17 cellular contexts compared by ENCODE assay signal in genomic region chr10:5549462-5550249, GRCh38. TPM values are rescaled to one million over a fixed set of nuclear protein-coding genes. Genes with fewer than 3 reads are reported as not detected.
DNase-seq lines count a peak whose midpoint lies in the region; ATAC-seq, FAIRE-seq and TF ChIP-seq lines count a peak whose summit lies in the region.
"Had no signal": no experiment of that assay in that cellular context is flagged by ENCODE, and none has a peak within 500 bp of the region (broad histone marks: within the 10 kb centered on the region; RNA-seq: fewer than 3 reads in every experiment).

No MANE protein-coding gene starts in this region.

- no peak for TF ChIP-seq CTCF in HepG2 (CRISPR knock-in tag; IDR thresholded peaks at IDR 0.05)
- TF ChIP-seq CTCF in transverse colon (IDR thresholded peaks at IDR 0.05) = no peak

- peaks cover 42% of the 10 kb centered on the region for H3K4me1 Mint-ChIP-seq in activated T-cell treated with anti-CD3 and anti-CD28 coated beads, Interleukin-2, amount 50 U/mL, for 24 hours (ENCODE audit: low read depth)
- peaks cover 26% of the 10 kb centered on the region for H3K4me1 Mint-ChIP-seq in T-helper 17 cell
- H3K4me1 Mint-ChIP-seq in activated CD8-positive, alpha-beta T cell treated with anti-CD3 and anti-CD28 coated beads, Interleukin-2, amount 10 ng/mL, durations not matched to agents 7 days and 5 days (ENCODE audit: low read depth) = peaks cover 29% of the 10 kb centered on the region

- 90% methylated on average over 16 of the region's 16 CpGs for WGBS in HepG2 (ENCODE audit: low lambda C conversion rate)
- WGBS in transverse colon (ENCODE audit: low coverage in 1 of 2), 2 donors = 83 to 89% methylated on average over 6 to 16 of the region's 16 CpGs

- no peak overlapping the region for H3K27ac Mint-ChIP-seq in activated T-cell treated with anti-CD3 and anti-CD28 coated beads, Interleukin-2, amount 50 U/mL, for 24 hours
- peak overlapping the region; percentile 24 for H3K27ac Mint-ChIP-seq in T-helper 17 cell
- no peak overlapping the region for H3K27ac Mint-ChIP-seq in activated CD8-positive, alpha-beta T cell treated with anti-CD3 and anti-CD28 coated beads, Interleukin-2, amount 10 ng/mL, durations not matched to agents 7 days and 5 days
- H3K27ac Mint-ChIP-seq: activated T-cell treated with anti-CD3 and anti-CD28 coated beads, Interleukin-2, amount 50 U/mL, for 72 hours had no signal

- no peaks in the 10 kb centered on the region for H4K20me1 ChIP-seq in HepG2 (ENCODE audit: insufficient read depth, low read length)

- BruUV-seq in HepG2 (replicated peaks; lab: Mats Ljungman, UMichigan) = no TSS peak

- TF ChIP-seq POLR2A in HepG2 (IDR thresholded peaks at IDR 0.05; ENCODE audit: insufficient read depth in 1 of 2, low read depth in 2 of 2, low read length in 2 of 2) (no peak), transverse colon (IDR thresholded peaks at IDR 0.05) (no peak)

- peaks cover 9% of the 10 kb centered on the region for H3K27me3 Mint-ChIP-seq in activated T-cell treated with anti-CD3 and anti-CD28 coated beads, Interleukin-2, amount 50 U/mL, for 24 hours
- H3K27me3 Mint-ChIP-seq in T-helper 17 cell = peaks cover 5% of the 10 kb centered on the region
- H3K27me3 Mint-ChIP-seq in activated CD8-positive, alpha-beta T cell treated with anti-CD3 and anti-CD28 coated beads, Interleukin-2, amount 10 ng/mL, durations not matched to agents 7 days and 5 days (ENCODE audit: low read depth) = peaks cover 2% of the 10 kb centered on the region

- TF ChIP-seq EP300 in HepG2 (IDR thresholded peaks at IDR 0.05; ENCODE audit: low read depth in 2 of 2, low read length in 2 of 2) (no peak), HepG2 (CRISPR knock-in tag; IDR thresholded peaks at IDR 0.05; ENCODE audit: borderline replicate concordance) (no peak), transverse colon (IDR thresholded peaks at IDR 0.05; ENCODE audit: low read depth) (no peak)

- in situ Hi-C loops in HepG2 (cut with HindIII; ENCODE audit: extremely low pct_ligation_motif_present, low pct_unique_long_range_greater_than_20kb) = no loop called here
- in situ Hi-C loops in transverse colon (cut with MboI; ENCODE audit: low pct_ligation_motif_present in 1 of 4, low pct_unique_long_range_greater_than_20kb in 1 of 4, low sequenced_read_pairs in 3 of 4) = no loop called here

- peaks cover 99% of the 10 kb centered on the region for H3K4me1 ChIP-seq in HepG2 (ENCODE audit: insufficient read depth, low read length)
- peaks cover 37 to 94% (median 73%) of the 10 kb centered on the region in 4 donors for H3K4me1 ChIP-seq in transverse colon

- H2AFZ ChIP-seq in HepG2 (ENCODE audit: low read length) = no peak overlapping the region
- H2AFZ ChIP-seq: neural progenitor cell had no signal

- H3K9me3 ChIP-seq in T-helper 17 cell (ENCODE audit: control insufficient read depth, low read length, poor library complexity, severe bottlenecking) (no peaks in the 10 kb centered on the region), HepG2 (ENCODE audit: low read length) (no peaks in the 10 kb centered on the region), transverse colon (no peaks in the 10 kb centered on the region)
- H3K9me3 ChIP-seq: heart left ventricle had no signal

- peak overlapping the region in 1 of 3 experiments; percentile 69; a peak in 2 of 6 replicates for H3K4me3 ChIP-seq in HepG2 (replicated peaks in 1 of 3; ENCODE audit: insufficient read depth in 1 of 3, low read depth in 2 of 3, low read length in 3 of 3)
- H3K4me3 ChIP-seq in transverse colon = no peak overlapping the region
- H3K4me3 ChIP-seq: heart left ventricle, neural progenitor cell had no signal

- H3K9me3 Mint-ChIP-seq in activated T-cell treated with anti-CD3 and anti-CD28 coated beads, Interleukin-2, amount 50 U/mL, for 24 hours = no peaks in the 10 kb centered on the region
- H3K9me3 Mint-ChIP-seq in activated CD8-positive, alpha-beta T cell treated with anti-CD3 and anti-CD28 coated beads, Interleukin-2, amount 10 ng/mL, durations not matched to agents 7 days and 5 days (ENCODE audit: insufficient read depth) = no peaks in the 10 kb centered on the region
- H3K9me3 Mint-ChIP-seq: activated T-cell treated with anti-CD3 and anti-CD28 coated beads, Interleukin-2, amount 50 U/mL, for 72 hours; neural progenitor cell had no signal

- no peaks in the 10 kb centered on the region for H3K36me3 Mint-ChIP-seq in activated T-cell treated with anti-CD3 and anti-CD28 coated beads, Interleukin-2, amount 50 U/mL, for 24 hours (ENCODE audit: low read depth)
- no peaks in the 10 kb centered on the region for H3K36me3 Mint-ChIP-seq in T-helper 17 cell (ENCODE audit: low read depth)
- no peaks in the 10 kb centered on the region for H3K36me3 Mint-ChIP-seq in activated CD8-positive, alpha-beta T cell treated with anti-CD3 and anti-CD28 coated beads, Interleukin-2, amount 10 ng/mL, durations not matched to agents 7 days and 5 days (ENCODE audit: low read depth)
- H3K36me3 Mint-ChIP-seq: neural progenitor cell had no signal

- no peak for FAIRE-seq in HepG2 (lab: Jason Lieb, UNC)

- H3K27me3 ChIP-seq in HepG2 (ENCODE audit: control insufficient read depth in 1 of 2, insufficient read depth in 2 of 2, low read length in 2 of 2) (no peaks in the 10 kb centered on the region; a peak in 1 of 5 replicates), transverse colon (no peaks in the 10 kb centered on the region)
- H3K27me3 ChIP-seq: heart left ventricle, neural progenitor cell had no signal

- CTCF ChIA-PET in HepG2 (lab: Yijun Ruan, JAX; ENCODE audit: low intra/inter-chr PET ratio, low total read pairs) = no interaction called here
- CTCF ChIA-PET in activated CD8-positive, alpha-beta T cell treated with anti-CD3 and anti-CD28 coated beads, Interleukin-2, amount 10 ng/mL, durations not matched to agents 7 days and 5 days (lab: Charles Lee) = interaction anchor here (1.0 to 3.2 kb wide), 4 partner anchors 13 to 107 kb away, joined by 3 to 13 read pairs (median 4); no protein-coding TSS in a partner anchor

- H3K9ac ChIP-seq in HepG2 (ENCODE audit: insufficient read depth, low read depth, low read length) = peak overlapping the region; percentile 84
- H3K9ac ChIP-seq: neural progenitor cell had no signal

- no peaks in the 10 kb centered on the region for H3K79me2 ChIP-seq in HepG2 (ENCODE audit: insufficient read depth, low read length)

- H3K27ac ChIP-seq in HepG2 (ENCODE audit: extremely low read length, insufficient read depth, low read length) (peak overlapping the region; percentile 97), transverse colon (peak overlapping the region; percentile 86 to 93 (median 90))
- H3K27ac ChIP-seq: neural progenitor cell had no signal

- intact Hi-C loops in HepG2 (cut with micrococcal nuclease; ENCODE audit: unreplicated experiment) = loop anchor here (2.0 kb wide), 3 partner anchors 15 to 73 kb away; no protein-coding TSS in a partner anchor
- intact Hi-C loops in transverse colon (cut with DNase I; ENCODE audit: low total_unique reads) = loop anchor here (5.0 kb wide), 1 partner anchor 268 kb away; no protein-coding TSS in a partner anchor

- ATAC-seq in T-helper 17 cell (no peak), HepG2 (no peak)
- no peak for ATAC-seq in activated CD8-positive, alpha-beta T cell treated with anti-CD3 and anti-CD28 coated beads, Interleukin-2, amount 10 ng/mL, durations not matched to agents 7 days and 5 days

- DNase-seq in activated T-cell treated with anti-CD3 and anti-CD28 coated beads, Interleukin-2, amount 50 U/mL, for 24 hours = peak; percentile 8
- DNase-seq in activated T-cell treated with anti-CD3 and anti-CD28 coated beads for 4 hours (no peak), T-helper 17 cell (no peak), HepG2 (ENCODE audit: low spot score) (no peak), transverse colon (no peak), NCI-H2171 treated with DMSO at 0.1 percent for 48 hours (lab: John Stamatoyannopoulos, UW) (no peak), NCI-H69 (lab: John Stamatoyannopoulos, UW) (no peak)
- no peak for DNase-seq in activated CD8-positive, alpha-beta T cell treated with anti-CD3 and anti-CD28 coated beads, Interleukin-2, amount 10 ng/mL, durations not matched to agents 7 days and 5 days
- DNase-seq: activated CD4-positive, CD25-positive, alpha-beta regulatory T cell treated with anti-CD3 and anti-CD28 coated beads, Interleukin-2, amount 50 U/mL, for 72 hours; NCI-H1694 treated with DMSO at 0.1 percent for 48 hours had no signal

- H3K4me3 Mint-ChIP-seq in activated T-cell treated with anti-CD3 and anti-CD28 coated beads, Interleukin-2, amount 50 U/mL, for 24 hours = no peak overlapping the region
- H3K4me3 Mint-ChIP-seq in T-helper 17 cell = no peak overlapping the region
- no peak overlapping the region for H3K4me3 Mint-ChIP-seq in activated CD8-positive, alpha-beta T cell treated with anti-CD3 and anti-CD28 coated beads, Interleukin-2, amount 10 ng/mL, durations not matched to agents 7 days and 5 days
- H3K4me3 Mint-ChIP-seq: activated T-cell treated with anti-CD3 and anti-CD28 coated beads, Interleukin-2, amount 50 U/mL, for 72 hours; neural progenitor cell had no signal

- no peak for TF ChIP-seq RAD21 in HepG2 (CRISPR knock-in tag; IDR thresholded peaks at IDR 0.05)

- peak overlapping the region; percentile 91 for H3K4me2 ChIP-seq in HepG2 (ENCODE audit: low read depth, low read length)
- H3K4me2 ChIP-seq: neural progenitor cell had no signal

- H3K36me3 ChIP-seq in HepG2 (replicated peaks in 1 of 2; ENCODE audit: control insufficient read depth in 1 of 2, insufficient read depth in 2 of 2, low read length in 2 of 2) (no peaks in the 10 kb centered on the region), transverse colon (no peaks in the 10 kb centered on the region)
- H3K36me3 ChIP-seq: heart left ventricle, neural progenitor cell had no signal

- POLR2A ChIA-PET in HepG2 (lab: Yijun Ruan, JAX) = interaction anchor here (0.7 to 5.4 kb wide), 25 partner anchors 9 to 263 kb away, joined by 3 to 73 read pairs (median 7); partner anchors contain the start of genes CALML5, GDI2 and TASOR2
- POLR2A ChIA-PET in activated CD8-positive, alpha-beta T cell treated with anti-CD3 and anti-CD28 coated beads, Interleukin-2, amount 10 ng/mL, durations not matched to agents 7 days and 5 days (lab: Charles Lee) = no interaction called here

RNA-seq across cellular contexts. Expression of gene CALML3, which starts 24.9 kb away (rescaled TPM):
- total RNA-seq in T-helper 17 cell = not detected
- not detected in 2 replicates for total RNA-seq in HepG2 (2016; rRNA removed; fragmentation: Illumina TruSeq; extraction: Trizol)
- not detected in 2 replicates for total RNA-seq in HepG2 (2016; cell fraction: cytosol; rRNA removed; fragmentation: Illumina TruSeq; extraction: Trizol; ENCODE audit: low read depth)
- not detected in 2 replicates for total RNA-seq in HepG2 (2016; cell fraction: insoluble cytoplasmic fraction; rRNA removed; fragmentation: Illumina TruSeq; extraction: Trizol)
- total RNA-seq in HepG2 (2016; cell fraction: membrane; rRNA removed; fragmentation: Illumina TruSeq; extraction: Trizol) = not detected in 2 replicates
- not detected in 2 replicates for total RNA-seq in HepG2 (2016; cell fraction: nucleus; rRNA removed; fragmentation: Illumina TruSeq; extraction: Trizol)
- not detected in 2 replicates for polyA plus RNA-seq in HepG2 (2011; rRNA removed)
- not detected in 2 replicates for polyA plus RNA-seq in HepG2 (2011; cell fraction: cytosol; rRNA removed)
- polyA plus RNA-seq in HepG2 (2011; cell fraction: nucleus; rRNA removed) = not detected in 2 replicates
- not detected in 2 replicates for polyA plus RNA-seq in HepG2 (2012)
- polyA plus RNA-seq in HepG2 (2016; cell fraction: cytosol; fragmentation: Illumina TruSeq; extraction: Trizol; ENCODE audit: low read depth) = not detected in 2 replicates
- not detected in 2 replicates for polyA plus RNA-seq in HepG2 (2016; cell fraction: insoluble cytoplasmic fraction; fragmentation: Illumina TruSeq; extraction: Trizol; ENCODE audit: low read depth)
- polyA plus RNA-seq in HepG2 (2016; cell fraction: membrane; fragmentation: Illumina TruSeq; extraction: Trizol; ENCODE audit: low read depth) = not detected in 2 replicates
- polyA plus RNA-seq in HepG2 (2016; cell fraction: nucleus; fragmentation: Illumina TruSeq; extraction: Trizol; ENCODE audit: insufficient read depth, low read depth) = not detected in 2 replicates
- polyA minus RNA-seq in HepG2 (2011; rRNA and poly(A)+ RNA removed; ENCODE audit: low replicate concordance) = not detected in 2 replicates
- polyA minus RNA-seq in HepG2 (2011; cell fraction: cytosol; rRNA and poly(A)+ RNA removed) = not detected in 2 replicates
- polyA minus RNA-seq in HepG2 (2011; cell fraction: nucleus; rRNA and poly(A)+ RNA removed) = not detected in 2 replicates
- not detected for total RNA-seq in transverse colon
- total RNA-seq in activated CD8-positive, alpha-beta T cell treated with anti-CD3 and anti-CD28 coated beads, Interleukin-2, amount 10 ng/mL, durations not matched to agents 7 days and 5 days = not detected
- total RNA-seq: activated T-cell treated with anti-CD3 and anti-CD28 coated beads, Interleukin-2, amount 50 U/mL, for 72 hours; Calu3; heart left ventricle; left lobe of liver; skeletal muscle tissue; temporal lobe had no signal

RNA-seq across cellular contexts. Expression of gene CALML5, which starts 50.3 kb away (rescaled TPM):
- total RNA-seq in T-helper 17 cell = not detected
- total RNA-seq in HepG2 (2016; rRNA removed; fragmentation: Illumina TruSeq; extraction: Trizol) = not detected in 2 replicates
- not detected in 2 replicates for total RNA-seq in HepG2 (2016; cell fraction: cytosol; rRNA removed; fragmentation: Illumina TruSeq; extraction: Trizol; ENCODE audit: low read depth)
- not detected in 2 replicates for total RNA-seq in HepG2 (2016; cell fraction: insoluble cytoplasmic fraction; rRNA removed; fragmentation: Illumina TruSeq; extraction: Trizol)
- not detected in 2 replicates for total RNA-seq in HepG2 (2016; cell fraction: membrane; rRNA removed; fragmentation: Illumina TruSeq; extraction: Trizol)
- total RNA-seq in HepG2 (2016; cell fraction: nucleus; rRNA removed; fragmentation: Illumina TruSeq; extraction: Trizol) = not detected in 2 replicates
- polyA plus RNA-seq in HepG2 (2011; rRNA removed) = not detected in 2 replicates
- not detected in 2 replicates for polyA plus RNA-seq in HepG2 (2011; cell fraction: cytosol; rRNA removed)
- not detected in 2 replicates for polyA plus RNA-seq in HepG2 (2011; cell fraction: nucleus; rRNA removed)
- polyA plus RNA-seq in HepG2 (2012) = not detected in 2 replicates
- not detected in 2 replicates for polyA plus RNA-seq in HepG2 (2016; cell fraction: cytosol; fragmentation: Illumina TruSeq; extraction: Trizol; ENCODE audit: low read depth)
- not detected in 2 replicates for polyA plus RNA-seq in HepG2 (2016; cell fraction: insoluble cytoplasmic fraction; fragmentation: Illumina TruSeq; extraction: Trizol; ENCODE audit: low read depth)
- not detected in 2 replicates for polyA plus RNA-seq in HepG2 (2016; cell fraction: membrane; fragmentation: Illumina TruSeq; extraction: Trizol; ENCODE audit: low read depth)
- polyA plus RNA-seq in HepG2 (2016; cell fraction: nucleus; fragmentation: Illumina TruSeq; extraction: Trizol; ENCODE audit: insufficient read depth, low read depth) = not detected in 2 replicates
- polyA minus RNA-seq in HepG2 (2011; rRNA and poly(A)+ RNA removed; ENCODE audit: low replicate concordance) = not detected in 2 replicates
- polyA minus RNA-seq in HepG2 (2011; cell fraction: cytosol; rRNA and poly(A)+ RNA removed) = not detected in 2 replicates
- not detected in 2 replicates for polyA minus RNA-seq in HepG2 (2011; cell fraction: nucleus; rRNA and poly(A)+ RNA removed)
- not detected for total RNA-seq in transverse colon
- total RNA-seq in activated CD8-positive, alpha-beta T cell treated with anti-CD3 and anti-CD28 coated beads, Interleukin-2, amount 10 ng/mL, durations not matched to agents 7 days and 5 days = not detected
- total RNA-seq: activated T-cell treated with anti-CD3 and anti-CD28 coated beads, Interleukin-2, amount 50 U/mL, for 72 hours; Calu3; heart left ventricle; left lobe of liver; skeletal muscle tissue; temporal lobe had no signal
- polyA plus RNA-seq: heart left ventricle had no signal
